In genomic region chr3:53028641-53029040, GRCh38 we compare ENCODE assay signal across 7 cellular contexts.
"Had no signal": no experiment of that assay in that cellular context is flagged by ENCODE, and none has a peak within 500 bp of the region (broad histone marks: within the 10 kb centered on the region; RNA-seq: fewer than 3 reads in every experiment).

No MANE protein-coding gene starts in this region.

- ATAC-seq: GM23338, HCT116, HepG2 had no signal

- H3K4me3 ChIP-seq: GM23338, HAP-1 had no signal

- DNase-seq: H7, KBM-7 had no signal

- H3K27me3 Mint-ChIP-seq: IgD-negative memory B cell had no signal

- H3K27ac Mint-ChIP-seq: GM23338, IgD-negative memory B cell had no signal

- H3K9me3 ChIP-seq: HAP-1 had no signal

- H3K36me3 ChIP-seq: HAP-1 had no signal

- H3K4me3 Mint-ChIP-seq: GM23338, IgD-negative memory B cell had no signal
